ENCODE assay signal across 8 cellular contexts in genomic region chr20:59222239-59222981, GRCh38. TPM values are rescaled to one million over a fixed set of nuclear protein-coding genes. Genes with fewer than 3 reads are reported as not detected.
DNase-seq lines count a peak whose midpoint lies in the region; ATAC-seq and TF ChIP-seq lines count a peak whose summit lies in the region.

No MANE protein-coding gene starts in this region.

- H3K27me3 ChIP-seq in neuronal stem cell (ENCODE audit: control insufficient read depth in 3 of 3, insufficient read depth in 3 of 3, low read depth in 1 of 3, low read length in 3 of 3) = peaks cover 0 to 50% (median 0%) of the 10 kb centered on the region in 3 experiments
- peaks cover 0 to 61% (median 13%) of the 10 kb centered on the region in 3 donors for H3K27me3 ChIP-seq in stomach

- ATAC-seq in GM19438 (IDR thresholded peaks at IDR 0.05; ENCODE audit: low read depth, unreplicated experiment) = peak; percentile 72

- H3K4me3 ChIP-seq in neuronal stem cell (ENCODE audit: low read length in 2 of 2) (peak overlapping the region; percentile 11 to 27), stomach (peak overlapping the region; percentile 50 to 68 (median 54))

- no peak overlapping the region for H3K9ac ChIP-seq in neuronal stem cell (ENCODE audit: low read depth, low read length, poor library complexity)

- H3K4me2 ChIP-seq in neuronal stem cell (ENCODE audit: insufficient read depth, low read length, poor library complexity, severe bottlenecking) = peak overlapping the region; percentile 67

- H2BK5ac ChIP-seq in neuronal stem cell (ENCODE audit: low read length) = peak overlapping the region; percentile 47

- TF ChIP-seq CTCF in CD14-positive monocyte (IDR thresholded peaks at IDR 0.05) (peak; percentile 98), stomach (IDR thresholded peaks at IDR 0.05) (peak in 5 of 7 experiments; percentile 73 to 96 (median 94))

- no peak for TF ChIP-seq POLR2A in stomach (IDR thresholded peaks at IDR 0.05)

- H2BK120ac ChIP-seq in neuronal stem cell (ENCODE audit: low read depth, low read length) = peak overlapping the region; percentile 53

- no peak overlapping the region for H2AK5ac ChIP-seq in neuronal stem cell (ENCODE audit: low read depth, low read length)

- H3K27me3 Mint-ChIP-seq in CD14-positive monocyte (ENCODE audit: low read depth in 3 of 3) (peaks cover 37 to 45% (median 42%) of the 10 kb centered on the region in 3 donors), IgD-negative memory B cell (peaks cover 12% of the 10 kb centered on the region)

- no peak overlapping the region for H2BK12ac ChIP-seq in neuronal stem cell (ENCODE audit: low read length)

- TF ChIP-seq EP300 in stomach (IDR thresholded peaks at IDR 0.05) = no peak

- H3K27ac Mint-ChIP-seq in CD14-positive monocyte (no peak overlapping the region), IgD-negative memory B cell (peak overlapping the region in 1 of 3 donors; percentile 43)

- H3K4me1 ChIP-seq in neuronal stem cell (ENCODE audit: control insufficient read depth in 2 of 2, insufficient read depth in 1 of 2, low read depth in 1 of 2, low read length in 2 of 2) (peaks cover 3 to 13% of the 10 kb centered on the region in 2 donors), stomach (peaks cover 8 to 23% (median 18%) of the 10 kb centered on the region in 4 donors)

- peak overlapping the region; percentile 89 for H2AFZ ChIP-seq in neuronal stem cell (ENCODE audit: low read length)

- no peak overlapping the region for H4K8ac ChIP-seq in neuronal stem cell (ENCODE audit: low read depth, low read length)

- no peak overlapping the region for H3K4ac ChIP-seq in neuronal stem cell (ENCODE audit: low read length)

- H3K9me3 Mint-ChIP-seq in CD14-positive monocyte (peaks cover 0 to 9% (median 0%) of the 10 kb centered on the region in 7 donors), IgD-negative memory B cell (no peaks in the 10 kb centered on the region)

- no peaks in the 10 kb centered on the region for H3K79me1 ChIP-seq in neuronal stem cell (ENCODE audit: low read depth, low read length)

- H2BK15ac ChIP-seq in neuronal stem cell (ENCODE audit: low read length) = peak overlapping the region; percentile 56

- no peaks in the 10 kb centered on the region for H3K9me3 ChIP-seq in neuronal stem cell (replicated peaks in 1 of 2; ENCODE audit: control insufficient read depth in 2 of 2, insufficient read depth in 1 of 2, low read depth in 1 of 2, low read length in 2 of 2)
- no peaks in the 10 kb centered on the region for H3K9me3 ChIP-seq in stomach

- H3K36me3 Mint-ChIP-seq in CD14-positive monocyte (peaks cover 0 to 3% of the 10 kb centered on the region in 2 donors), IgD-negative memory B cell (no peaks in the 10 kb centered on the region)

- peak overlapping the region; percentile 88 for H3K18ac ChIP-seq in neuronal stem cell (ENCODE audit: low read length)

- H3K27ac ChIP-seq in neuronal stem cell (replicated peaks; ENCODE audit: low read length) = no peak overlapping the region
- peak overlapping the region in 4 of 5 donors; percentile 33 to 63 (median 53) for H3K27ac ChIP-seq in stomach

- no peak overlapping the region for H4K91ac ChIP-seq in neuronal stem cell (ENCODE audit: low read depth, low read length, poor library complexity)

- WGBS in neuronal stem cell (ENCODE audit: extremely low coverage in 2 of 2, insufficient read length in 2 of 2, insufficient replicate concordance in 1 of 2), 2 donors = no CpG with 5 or more reads among the region's 47 CpGs
- 0 to 2% (median 1%) methylated on average over 32 to 47 of the region's 47 CpGs for WGBS in stomach, 5 donors

- peak overlapping the region; percentile 38 for H3K23ac ChIP-seq in neuronal stem cell (ENCODE audit: low read depth, low read length, poor library complexity)

- H3K36me3 ChIP-seq in neuronal stem cell (replicated peaks in 1 of 2; ENCODE audit: control insufficient read depth in 2 of 2, insufficient read depth in 2 of 2, low read length in 2 of 2) (no peaks in the 10 kb centered on the region), stomach (no peaks in the 10 kb centered on the region)

- H3K4me3 Mint-ChIP-seq in CD14-positive monocyte = peak overlapping the region; percentile 58 to 90
- H3K4me3 Mint-ChIP-seq in IgD-negative memory B cell = peak overlapping the region; percentile 77 to 89 (median 86)

- H3K4me1 Mint-ChIP-seq in CD14-positive monocyte = peaks cover 14% of the 10 kb centered on the region
- H3K4me1 Mint-ChIP-seq in IgD-negative memory B cell = peaks cover 0 to 7% (median under 1%) of the 10 kb centered on the region in 3 donors

- intact Hi-C loops in CD14-positive monocyte (cut with micrococcal nuclease) (loop anchor here (1.0 to 5.0 kb wide), 4 partner anchors 134 to 355 kb away; no protein-coding TSS in a partner anchor), stomach (cut with DNase I; ENCODE audit: low total_unique reads) (loop anchor here (5.0 kb wide), 2 partner anchors 130 to 350 kb away; no protein-coding TSS in a partner anchor)

- DNase-seq in CD14-positive monocyte (ENCODE audit: low spot score) = peak; percentile 58
- peak; percentile 73 to 83 for DNase-seq in SHP77 (lab: John Stamatoyannopoulos, UW)
- peak; percentile 73 for DNase-seq in activated gamma-delta T cell treated with anti-CD3 and anti-CD28 coated beads, Interleukin-2, amount 50 U/mL, for 16 hours (ENCODE audit: low read depth)
- DNase-seq in foreskin melanocyte = peak; percentile 56
- DNase-seq in neuronal stem cell (ENCODE audit: low spot score) = peak; percentile 82
- peak; percentile 84 for DNase-seq in stomach

- no peak overlapping the region for H3K14ac ChIP-seq in neuronal stem cell (ENCODE audit: low read length)

RNA-seq across cellular contexts. Expression of gene ZNF831, which starts 58.8 kb away (rescaled TPM):
- polyA plus RNA-seq in CD14-positive monocyte = under 1 TPM in 1 of 2 donors, not detected in 1; 0.09 TPM
- 1.2 TPM for polyA plus RNA-seq in IgD-negative memory B cell
- polyA plus RNA-seq in neuronal stem cell (2013, experiment 1 of 2) = not detected
- polyA plus RNA-seq in neuronal stem cell (2013, experiment 2 of 2) = not detected
- 1 to 10 TPM in 3 of 5 donors, under 1 TPM in 1, not detected in 1; under 0.01 to 2.9 (median 1.2) TPM for total RNA-seq in stomach
- polyA plus RNA-seq in stomach = under 1 TPM; 0.06 to 0.31 (median 0.15) TPM
